In the genomic region with DNA sequence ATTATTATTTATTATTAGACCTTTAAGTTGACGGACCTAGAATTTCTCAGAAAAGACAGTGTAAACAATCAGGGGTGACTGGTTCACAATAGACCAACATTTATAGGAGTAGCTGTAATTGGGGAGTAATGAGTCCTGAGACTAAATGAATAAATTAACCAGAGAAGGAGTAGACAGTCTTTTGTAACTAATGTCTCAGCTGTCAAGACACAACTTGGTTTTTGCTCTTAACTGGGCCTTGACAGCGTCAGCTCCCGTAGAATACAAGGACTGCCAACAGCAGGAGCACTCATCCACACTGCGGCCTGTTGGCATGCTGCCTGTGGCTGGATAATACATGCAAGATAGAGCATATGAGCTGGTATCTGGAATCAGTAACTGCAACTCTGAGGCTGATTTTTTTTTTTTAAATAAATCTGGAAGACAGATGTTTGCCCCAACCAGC, we compare ENCODE assay signal across 8 cellular contexts.
DNase-seq lines count a peak whose midpoint lies in the region; ATAC-seq, FAIRE-seq and TF ChIP-seq lines count a peak whose summit lies in the region.

No MANE protein-coding gene starts in this region.

- ATAC-seq in pancreas, result peak in 3 of 4 donors; percentile 38 to 85 (median 77)
- no peak for ATAC-seq in HG03571 (IDR thresholded peaks at IDR 0.05; ENCODE audit: unreplicated experiment)

- TF ChIP-seq CTCF in fibroblast of villous mesenchyme (IDR thresholded peaks at IDR 0.05; ENCODE audit: insufficient read depth, low read depth, low read length) (no peak), pancreas (IDR thresholded peaks at IDR 0.05) (no peak)

- DNase-seq in EH (ENCODE audit: low read depth) (peak; percentile 84), NCI-H524 (lab: John Stamatoyannopoulos, UW) (peak; percentile 94 to 98), fibroblast of villous mesenchyme (ENCODE audit: low read depth) (peak; percentile 90), pancreas (peak; percentile 9 to 67 (median 24)), HTR-8/SVneo (ENCODE audit: insufficient read length, low spot score) (no peak)
- no peak for DNase-seq in central memory CD4-positive, alpha-beta T cell
- no peak for DNase-seq in activated CD8-positive, alpha-beta memory T cell treated with anti-CD3 and anti-CD28 coated beads, Interleukin-2, amount 50 U/mL, for 48 hours

- no peaks in the 10 kb centered on the region for H3K27me3 ChIP-seq in pancreas

- H3K27ac ChIP-seq in pancreas, result no peak overlapping the region

- no peaks in the 10 kb centered on the region for H3K9me3 ChIP-seq in pancreas

- H3K4me3 ChIP-seq in fibroblast of villous mesenchyme (ENCODE audit: low read depth, low read length), result no peak overlapping the region
- no peak overlapping the region for H3K4me3 ChIP-seq in pancreas

- intact Hi-C loops in pancreas (cut with DNase I), result loop anchor here in 1 of 3 donors (10.0 kb wide), 1 partner anchor 45 kb away; no protein-coding TSS in a partner anchor

- WGBS in pancreas, 2 donors, result 34 to 40% methylated on average over 4 of the region's 4 CpGs

- FAIRE-seq in pancreas (lab: Jason Lieb, UNC) (no peak), HTR-8/SVneo (lab: Jason Lieb, UNC) (no peak)

- H3K4me1 ChIP-seq in pancreas, result no peaks in the 10 kb centered on the region

- no peaks in the 10 kb centered on the region for H3K36me3 ChIP-seq in pancreas

Comparison
In these comparisons a context has a peak if more than half of its experiments do, and no peak if none do; other contexts are left out.
1. DNase-seq: peak in EH (single experiment), NCI-H524 (2 of 2), fibroblast of villous mesenchyme (single experiment) and pancreas (6 of 6); none in central memory CD4-positive, alpha-beta T cell (single experiment), HTR-8/SVneo (single experiment) and activated CD8-positive, alpha-beta memory T cell treated with anti-CD3 and anti-CD28 coated beads, Interleukin-2, amount 50 U/mL, for 48 hours (single experiment).